Comparison of ENCODE assay signal across 8 cellular contexts in the genomic region with DNA sequence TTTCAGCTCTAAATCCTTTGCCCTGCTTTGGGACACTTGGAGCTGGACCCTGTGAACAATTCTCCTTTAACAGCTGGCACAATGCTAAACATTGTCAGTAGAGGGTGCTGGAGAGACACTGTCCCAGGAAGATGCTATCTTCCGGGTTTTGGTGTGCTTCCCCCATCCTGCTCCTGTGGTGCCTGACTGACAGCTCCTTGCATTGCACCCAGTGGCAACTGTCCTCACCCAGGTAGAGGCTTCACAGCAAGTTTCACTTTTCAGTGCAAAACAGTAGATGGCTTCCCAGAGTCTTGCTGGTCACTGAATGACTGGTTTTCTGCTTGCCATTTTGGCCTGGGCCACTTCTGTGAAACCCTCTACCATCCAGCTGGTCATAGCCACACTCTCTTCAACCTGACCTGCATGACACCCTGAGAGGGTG.
DNase-seq lines count a peak whose midpoint lies in the region; ATAC-seq, FAIRE-seq and TF ChIP-seq lines count a peak whose summit lies in the region.

No MANE protein-coding gene starts in this region.

- ATAC-seq in GM19328 (IDR thresholded peaks at IDR 0.05; ENCODE audit: unreplicated experiment) (peak; percentile 97), HG03095 (IDR thresholded peaks at IDR 0.05; ENCODE audit: unreplicated experiment) (peak; percentile 99)

- H3K27me3 ChIP-seq in bronchial epithelial cell (ENCODE audit: control insufficient read depth, insufficient read depth, low read length) (no peaks in the 10 kb centered on the region), neural cell (ENCODE audit: insufficient read depth, low read depth, low read length) (no peaks in the 10 kb centered on the region)

- no peaks in the 10 kb centered on the region for H3F3A ChIP-seq in neural cell (ENCODE audit: insufficient read depth, low read length, poor library complexity, severe bottlenecking)

- H3K36me3 ChIP-seq in bronchial epithelial cell (ENCODE audit: control insufficient read depth, insufficient read depth, low read length) (no peaks in the 10 kb centered on the region), neural cell (ENCODE audit: insufficient read depth, low read length) (no peaks in the 10 kb centered on the region)

- DNase-seq in GM10248 (ENCODE audit: extremely low spot score) (peak; percentile 41), NCI-H774 (lab: John Stamatoyannopoulos, UW) (peak; percentile 16), bronchial epithelial cell (ENCODE audit: low read depth) (peak; percentile 33), AG08395 (ENCODE audit: low spot score) (no peak)
- no peak for DNase-seq in central memory CD4-positive, alpha-beta T cell

- no peak overlapping the region for H3K9ac ChIP-seq in neural cell (ENCODE audit: low read length)

- H3K9me3 ChIP-seq in neural cell (ENCODE audit: low read length), result no peaks in the 10 kb centered on the region

- peak; percentile 51 for TF ChIP-seq RAD21 in neural cell (conservative IDR thresholded peaks at IDR 0.05)

- H2AFZ ChIP-seq in neural cell (ENCODE audit: low read depth, low read length), result no peak overlapping the region

- H3K9me2 ChIP-seq in neural cell (ENCODE audit: insufficient read depth, low read length), result no peaks in the 10 kb centered on the region

- H3K4me3 ChIP-seq in bronchial epithelial cell (ENCODE audit: low read depth, low read length), result no peak overlapping the region
- H3K4me3 ChIP-seq in neural cell (ENCODE audit: low read length), result no peak overlapping the region

- CTCF ChIA-PET in GM10248 (lab: Yijun Ruan, JAX), result interaction anchor here (1.0 to 2.8 kb wide), 15 partner anchors 9 to 792 kb away, joined by 3 to 16 read pairs (median 3); no protein-coding TSS in a partner anchor

- POLR2A ChIA-PET in GM10248 (lab: Yijun Ruan, JAX), result no interaction called here

- peak; percentile 52 for TF ChIP-seq CTCF in GM10248 (IDR thresholded peaks at IDR 0.05; ENCODE audit: control extremely low read depth, extremely low read depth, low read depth, missing control alignments)
- TF ChIP-seq CTCF in bronchial epithelial cell (IDR thresholded peaks at IDR 0.05; ENCODE audit: insufficient read depth, low read length, severe bottlenecking), result peak; percentile 56
- peak; percentile 51 for TF ChIP-seq CTCF in neural cell (IDR thresholded peaks at IDR 0.05; ENCODE audit: poor library complexity, severe bottlenecking)

- H3K4me2 ChIP-seq in neural cell (ENCODE audit: low read length), result no peak overlapping the region

- H3K79me2 ChIP-seq in neural cell (replicated peaks; ENCODE audit: insufficient read depth, low read length), result no peaks in the 10 kb centered on the region

- H3K27ac ChIP-seq in neural cell (ENCODE audit: low read length), result no peak overlapping the region

- no peak for FAIRE-seq in bronchial epithelial cell (lab: Jason Lieb, UNC)

- no peaks in the 10 kb centered on the region for H4K20me1 ChIP-seq in neural cell (ENCODE audit: insufficient read depth)

- TF ChIP-seq EP300 in neural cell (conservative IDR thresholded peaks at IDR 0.05; ENCODE audit: poor library complexity, severe bottlenecking), result no peak

TF ChIP-seq in neural cell, 6 proteins besides CTCF, POLR2A, EP300 and RAD21:
- TF ChIP-seq, protein P1, sequence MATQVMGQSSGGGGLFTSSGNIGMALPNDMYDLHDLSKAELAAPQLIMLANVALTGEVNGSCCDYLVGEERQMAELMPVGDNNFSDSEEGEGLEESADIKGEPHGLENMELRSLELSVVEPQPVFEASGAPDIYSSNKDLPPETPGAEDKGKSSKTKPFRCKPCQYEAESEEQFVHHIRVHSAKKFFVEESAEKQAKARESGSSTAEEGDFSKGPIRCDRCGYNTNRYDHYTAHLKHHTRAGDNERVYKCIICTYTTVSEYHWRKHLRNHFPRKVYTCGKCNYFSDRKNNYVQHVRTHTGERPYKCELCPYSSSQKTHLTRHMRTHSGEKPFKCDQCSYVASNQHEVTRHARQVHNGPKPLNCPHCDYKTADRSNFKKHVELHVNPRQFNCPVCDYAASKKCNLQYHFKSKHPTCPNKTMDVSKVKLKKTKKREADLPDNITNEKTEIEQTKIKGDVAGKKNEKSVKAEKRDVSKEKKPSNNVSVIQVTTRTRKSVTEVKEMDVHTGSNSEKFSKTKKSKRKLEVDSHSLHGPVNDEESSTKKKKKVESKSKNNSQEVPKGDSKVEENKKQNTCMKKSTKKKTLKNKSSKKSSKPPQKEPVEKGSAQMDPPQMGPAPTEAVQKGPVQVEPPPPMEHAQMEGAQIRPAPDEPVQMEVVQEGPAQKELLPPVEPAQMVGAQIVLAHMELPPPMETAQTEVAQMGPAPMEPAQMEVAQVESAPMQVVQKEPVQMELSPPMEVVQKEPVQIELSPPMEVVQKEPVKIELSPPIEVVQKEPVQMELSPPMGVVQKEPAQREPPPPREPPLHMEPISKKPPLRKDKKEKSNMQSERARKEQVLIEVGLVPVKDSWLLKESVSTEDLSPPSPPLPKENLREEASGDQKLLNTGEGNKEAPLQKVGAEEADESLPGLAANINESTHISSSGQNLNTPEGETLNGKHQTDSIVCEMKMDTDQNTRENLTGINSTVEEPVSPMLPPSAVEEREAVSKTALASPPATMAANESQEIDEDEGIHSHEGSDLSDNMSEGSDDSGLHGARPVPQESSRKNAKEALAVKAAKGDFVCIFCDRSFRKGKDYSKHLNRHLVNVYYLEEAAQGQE (IDR thresholded peaks at IDR 0.05; ENCODE audit: borderline replicate concordance), result no peak
- TF ChIP-seq MXI1 (conservative IDR thresholded peaks at IDR 0.05; ENCODE audit: poor library complexity, severe bottlenecking) (no peak), SMC3 (conservative IDR thresholded peaks at IDR 0.05; ENCODE audit: poor library complexity) (peak; percentile 49)

Comparison
In these comparisons a context has a peak if more than half of its experiments do, and no peak if none do; other contexts are left out.
1. DNase-seq: peak in GM10248 (single experiment), NCI-H774 (single experiment) and bronchial epithelial cell (single experiment); none in central memory CD4-positive, alpha-beta T cell (single experiment) and AG08395 (single experiment).
2. Peak in every context shown above with its lines, with median percentiles within 50 percentile points of each other: CTCF ChIP-seq.